Comparison of ENCODE assay signal across 9 cellular contexts in the genomic region with DNA sequence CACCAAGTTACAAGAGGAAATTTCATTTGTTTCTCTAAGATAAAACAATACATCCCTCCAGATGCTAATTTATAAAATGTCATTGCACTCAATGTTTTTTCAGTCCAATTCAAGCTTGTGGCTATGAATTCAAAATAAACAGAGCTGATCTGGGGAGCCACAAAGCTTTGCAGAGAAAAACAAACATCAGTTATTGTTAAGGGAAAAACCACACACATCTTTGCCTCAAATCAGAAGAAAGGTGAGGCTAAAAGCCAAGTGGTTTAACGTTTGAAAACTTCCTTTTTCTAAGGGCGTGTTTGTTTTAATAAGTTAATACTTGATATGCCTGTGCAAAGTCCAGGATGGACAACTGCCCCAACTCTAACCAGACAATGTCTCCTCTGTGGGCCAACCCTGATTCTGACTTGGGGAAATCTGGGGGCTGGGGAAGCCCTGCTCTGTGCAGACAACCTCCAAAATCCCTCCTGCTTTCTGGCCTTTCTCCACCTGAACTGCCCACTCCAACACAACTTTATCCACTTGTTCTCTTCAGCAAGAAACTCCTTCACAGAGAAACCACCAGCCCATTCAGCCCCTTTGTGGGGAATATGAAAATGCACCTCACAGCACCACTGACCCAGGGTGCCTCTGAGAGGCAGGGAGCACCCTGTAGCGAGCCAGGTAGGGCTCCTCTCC. TPM values are rescaled to one million over a fixed set of nuclear protein-coding genes. Genes with fewer than 3 reads are reported as not detected.
DNase-seq lines count a peak whose midpoint lies in the region; ATAC-seq and TF ChIP-seq lines count a peak whose summit lies in the region.
"Had no signal": no experiment of that assay in that cellular context is flagged by ENCODE, and none has a peak within 500 bp of the region (broad histone marks: within the 10 kb centered on the region; RNA-seq: fewer than 3 reads in every experiment).

No MANE protein-coding gene starts in this region.

- in situ Hi-C loops in KBM-7 (cut with MboI; ENCODE audit: low pct_unique_long_range_greater_than_20kb, low sequenced_read_pairs): no loop called here

- H3K4me3 ChIP-seq in CD4-positive, alpha-beta memory T cell (ENCODE audit: low read length in 2 of 2): no peak overlapping the region

- H3K27ac Mint-ChIP-seq in CD4-positive, alpha-beta memory T cell: peak overlapping the region in 6 of 7 donors; percentile 14 to 80 (median 47)

- intact Hi-C loops in CD4-positive, alpha-beta memory T cell (cut with micrococcal nuclease): no loop called here

- POLR2A ChIA-PET in CD4-positive, alpha-beta memory T cell (lab: Charles Lee; ENCODE audit: partially characterized antibody): interaction anchor here (3.2 kb wide), 1 partner anchor 45 kb away, joined by 11 read pairs; a partner anchor contains a TSS

- no peak overlapping the region for H3K27ac ChIP-seq in CD4-positive, alpha-beta memory T cell (ENCODE audit: low read depth, low read length)

- peak in 1 of 5 donors; percentile 5 for DNase-seq in CD4-positive, alpha-beta memory T cell
- DNase-seq in left lobe of liver (ENCODE audit: low spot score) (peak; percentile 74), KBM-7 (no peak), KG1 (lab: John Stamatoyannopoulos, UW) (no peak)
- no peak for DNase-seq in activated naive CD4-positive, alpha-beta T cell treated with anti-CD3 and anti-CD28 coated beads, Interleukin-2, amount 50 U/mL, for 16 hours
- DNase-seq: stimulated activated CD4-positive, alpha-beta T cell treated with anti-CD3 and anti-CD28 coated beads, Interleukin-4, amount 100 ng/mL, for 24 hours had no signal

- no peaks in the 10 kb centered on the region for H3K27me3 ChIP-seq in CD4-positive, alpha-beta memory T cell (ENCODE audit: insufficient read depth, low read length)

- peaks cover 0 to 29% (median 6%) of the 10 kb centered on the region in 4 donors for H3K4me1 Mint-ChIP-seq in CD4-positive, alpha-beta memory T cell

- peaks cover 0 to 1% of the 10 kb centered on the region in 2 donors for H3K27me3 Mint-ChIP-seq in CD4-positive, alpha-beta memory T cell

- peak overlapping the region in 3 of 8 donors; percentile 8 to 40 (median 25) for H3K4me3 Mint-ChIP-seq in CD4-positive, alpha-beta memory T cell

- H3K9me3 Mint-ChIP-seq in CD4-positive, alpha-beta memory T cell: peaks cover 0 to 5% (median 0%) of the 10 kb centered on the region in 8 donors

- H3K4me1 ChIP-seq in CD4-positive, alpha-beta memory T cell (ENCODE audit: insufficient read depth, low read length): no peaks in the 10 kb centered on the region

- H3K36me3 ChIP-seq in CD4-positive, alpha-beta memory T cell (ENCODE audit: insufficient read depth, low read length): no peaks in the 10 kb centered on the region

- no peaks in the 10 kb centered on the region for H3K9me3 ChIP-seq in CD4-positive, alpha-beta memory T cell (ENCODE audit: control insufficient read depth in 1 of 2, low read length in 2 of 2)

- CTCF ChIA-PET in CD4-positive, alpha-beta memory T cell (lab: Charles Lee; ENCODE audit: partially characterized antibody): interaction anchor here (1.5 to 1.6 kb wide), 2 partner anchors 50 to 78 kb away, joined by 3 read pairs; no protein-coding TSS in a partner anchor

- H3K36me3 Mint-ChIP-seq in CD4-positive, alpha-beta memory T cell: no peaks in the 10 kb centered on the region

- ATAC-seq in GM21528 (IDR thresholded peaks at IDR 0.05; ENCODE audit: low FRiP score, unreplicated experiment): peak; percentile 59
- ATAC-seq in left lobe of liver: peak; percentile 93
- ATAC-seq in GM19328 (IDR thresholded peaks at IDR 0.05; ENCODE audit: unreplicated experiment): no peak

TF ChIP-seq in PFSK-1, 5 proteins besides CTCF, POLR2A, EP300 and RAD21:
- TF ChIP-seq SIN3A (IDR thresholded peaks at IDR 0.05; ENCODE audit: borderline replicate concordance, insufficient read depth, low read length): 0 out of 2 replicates have a peak, but pooled peaks have one; percentile 48
- TF ChIP-seq, protein P1, sequence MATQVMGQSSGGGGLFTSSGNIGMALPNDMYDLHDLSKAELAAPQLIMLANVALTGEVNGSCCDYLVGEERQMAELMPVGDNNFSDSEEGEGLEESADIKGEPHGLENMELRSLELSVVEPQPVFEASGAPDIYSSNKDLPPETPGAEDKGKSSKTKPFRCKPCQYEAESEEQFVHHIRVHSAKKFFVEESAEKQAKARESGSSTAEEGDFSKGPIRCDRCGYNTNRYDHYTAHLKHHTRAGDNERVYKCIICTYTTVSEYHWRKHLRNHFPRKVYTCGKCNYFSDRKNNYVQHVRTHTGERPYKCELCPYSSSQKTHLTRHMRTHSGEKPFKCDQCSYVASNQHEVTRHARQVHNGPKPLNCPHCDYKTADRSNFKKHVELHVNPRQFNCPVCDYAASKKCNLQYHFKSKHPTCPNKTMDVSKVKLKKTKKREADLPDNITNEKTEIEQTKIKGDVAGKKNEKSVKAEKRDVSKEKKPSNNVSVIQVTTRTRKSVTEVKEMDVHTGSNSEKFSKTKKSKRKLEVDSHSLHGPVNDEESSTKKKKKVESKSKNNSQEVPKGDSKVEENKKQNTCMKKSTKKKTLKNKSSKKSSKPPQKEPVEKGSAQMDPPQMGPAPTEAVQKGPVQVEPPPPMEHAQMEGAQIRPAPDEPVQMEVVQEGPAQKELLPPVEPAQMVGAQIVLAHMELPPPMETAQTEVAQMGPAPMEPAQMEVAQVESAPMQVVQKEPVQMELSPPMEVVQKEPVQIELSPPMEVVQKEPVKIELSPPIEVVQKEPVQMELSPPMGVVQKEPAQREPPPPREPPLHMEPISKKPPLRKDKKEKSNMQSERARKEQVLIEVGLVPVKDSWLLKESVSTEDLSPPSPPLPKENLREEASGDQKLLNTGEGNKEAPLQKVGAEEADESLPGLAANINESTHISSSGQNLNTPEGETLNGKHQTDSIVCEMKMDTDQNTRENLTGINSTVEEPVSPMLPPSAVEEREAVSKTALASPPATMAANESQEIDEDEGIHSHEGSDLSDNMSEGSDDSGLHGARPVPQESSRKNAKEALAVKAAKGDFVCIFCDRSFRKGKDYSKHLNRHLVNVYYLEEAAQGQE (IDR thresholded peaks at IDR 0.05; ENCODE audit: insufficient read depth in 1 of 2, low read depth in 2 of 2, low read length in 2 of 2): no peak

RNA-seq across cellular contexts. Expression of a gene that starts 44.6 kb away (rescaled TPM):
- total RNA-seq in CD4-positive, alpha-beta memory T cell: 1 to 10 TPM; 3.3 TPM
- 10 to 100 TPM; 14.9 to 15.8 TPM for polyA plus RNA-seq in CD4-positive, alpha-beta memory T cell
- polyA plus RNA-seq in PFSK-1 (2012; ENCODE audit: insufficient read length, low read depth): 2.1 TPM
- total RNA-seq in left lobe of liver: 29.9 TPM
